Comparison of ENCODE assay signal across 1 cellular context in the genomic region with DNA sequence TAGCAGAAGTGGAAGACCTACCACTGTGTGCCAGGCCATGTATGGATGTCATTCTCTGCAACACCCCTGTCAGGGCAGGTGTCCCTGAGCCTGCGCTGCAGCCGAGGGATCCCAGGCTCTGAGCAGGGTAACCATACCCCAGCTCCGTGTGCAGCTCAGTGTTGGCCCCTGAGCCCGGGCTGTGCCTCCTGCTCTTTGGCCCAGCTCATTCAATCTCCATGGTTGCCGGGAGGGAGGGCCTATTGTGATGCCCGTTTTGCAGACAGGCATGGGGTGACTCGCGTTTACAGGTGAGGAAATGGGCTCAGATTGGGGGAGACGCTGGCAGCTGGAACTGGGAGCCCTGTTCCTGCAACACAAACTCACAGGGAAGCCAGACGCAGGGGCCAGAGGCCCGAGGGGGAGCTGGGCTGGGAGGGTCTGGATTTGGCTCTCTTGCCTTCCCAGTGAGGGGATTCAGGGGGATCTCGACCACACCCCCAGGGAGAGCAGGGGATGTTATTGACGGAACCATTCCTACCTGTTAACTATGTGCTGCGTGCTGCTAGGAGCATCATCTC.
TF ChIP-seq lines count a peak whose summit lies in the region.

No MANE protein-coding gene starts in this region.

TF ChIP-seq in HepG2, 621 proteins besides CTCF, POLR2A, EP300 and RAD21 (continued from another document):
- TF ChIP-seq ZBTB21 (CRISPR knock-in tag; IDR thresholded peaks at IDR 0.05) (no peak), MTA3 (CRISPR knock-in tag; IDR thresholded peaks at IDR 0.05) (no peak), ZNF782 (CRISPR knock-in tag; IDR thresholded peaks at IDR 0.05; ENCODE audit: borderline replicate concordance) (no peak), ZNF609 (CRISPR knock-in tag; IDR thresholded peaks at IDR 0.05; ENCODE audit: borderline replicate concordance) (no peak)
